Comparison of ENCODE assay signal across 10 cellular contexts in the genomic region with DNA sequence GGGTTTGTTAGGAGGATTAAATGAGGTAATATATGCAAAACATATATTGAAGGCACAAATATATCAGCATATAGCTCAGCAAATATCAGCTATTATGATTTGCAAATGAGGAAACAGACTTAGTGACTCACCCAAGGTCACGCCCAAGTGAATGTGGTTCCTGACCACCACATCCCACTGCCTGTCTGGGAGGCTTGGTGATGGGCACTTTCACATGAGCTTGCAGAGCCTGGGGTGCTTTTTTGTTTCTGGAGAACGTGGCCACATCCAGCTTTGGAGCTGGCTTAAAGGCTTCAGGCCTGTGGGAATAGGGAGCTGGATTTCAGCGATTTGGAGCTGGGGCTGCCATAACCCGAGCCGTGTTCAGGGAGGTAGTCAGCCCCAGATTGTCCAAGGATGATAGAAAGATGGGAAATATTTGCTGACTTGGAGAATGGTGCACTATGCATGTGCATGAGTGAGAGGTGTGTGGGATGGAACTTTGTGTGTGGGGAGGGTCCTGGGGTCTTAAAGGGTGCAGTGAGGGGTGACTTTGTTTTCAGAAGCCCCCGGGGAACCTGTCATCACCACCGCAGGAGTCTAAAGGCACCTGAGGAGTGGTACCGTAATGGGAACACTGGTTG. TPM values are rescaled to one million over a fixed set of nuclear protein-coding genes. Genes with fewer than 3 reads are reported as not detected.
A peak's percentile ranks its signal among the peaks of the same experiment; 100 is the strongest.
DNase-seq lines count a peak whose midpoint lies in the region; ATAC-seq and TF ChIP-seq lines count a peak whose summit lies in the region.
"Had no signal": no experiment of that assay in that cellular context is flagged by ENCODE, and none has a peak within 500 bp of the region (broad histone marks: within the 10 kb centered on the region; RNA-seq: fewer than 3 reads in every experiment).

No MANE protein-coding gene starts in this region.

- H3K4me2 ChIP-seq in IMR-90 (ENCODE audit: low read depth, low read length) = no peak overlapping the region

- H4K8ac ChIP-seq in IMR-90 (ENCODE audit: low read depth in 2 of 2, low read length in 2 of 2) = no peak overlapping the region

- H3K14ac ChIP-seq in IMR-90 (replicated peaks; ENCODE audit: low read depth, low read length) = no peak overlapping the region

- in situ Hi-C loops in IMR-90 (cut with MboI; ENCODE audit: low sequenced_read_pairs) = no loop called here

- no peak overlapping the region for H3K27ac Mint-ChIP-seq in activated CD4-positive, alpha-beta memory T cell treated with anti-CD3 and anti-CD28 coated beads, Interleukin-2, amount 10 ng/mL, durations not matched to agents 7 days and 5 days
- no peak overlapping the region for H3K27ac Mint-ChIP-seq in immature natural killer cell
- H3K27ac Mint-ChIP-seq in osteocyte (ENCODE audit: unreplicated experiment) = no peak overlapping the region

- intact Hi-C loops in IMR-90 (cut with micrococcal nuclease) (no loop called here), lower lobe of right lung (cut with DNase I) (no loop called here)

- WGBS in IMR-90 (ENCODE audit: extremely low coverage in 2 of 2, insufficient read length in 1 of 2), 2 experiments = 36% methylated on average over 3 of the region's 8 CpGs; no CpG with 5 or more reads in 1 of the 2 experiments

- TF ChIP-seq CTCF in IMR-90 (conservative IDR thresholded peaks at IDR 0.05; ENCODE audit: low read depth, low read length) (no peak), lower lobe of right lung (IDR thresholded peaks at IDR 0.05) (no peak), osteocyte (IDR thresholded peaks at IDR 0.05) (no peak)

- TF ChIP-seq POLR2A in IMR-90 (IDR thresholded peaks at IDR 0.05; ENCODE audit: low read depth, low read length) = no peak

- POLR2A ChIA-PET in IMR-90 (lab: Charles Lee; ENCODE audit: unreplicated experiment) = no interaction called here
- POLR2A ChIA-PET in activated CD4-positive, alpha-beta memory T cell treated with anti-CD3 and anti-CD28 coated beads, Interleukin-2, amount 10 ng/mL, durations not matched to agents 7 days and 5 days (lab: Charles Lee) = interaction anchor here (0.8 to 1.5 kb wide), 2 partner anchors 140 to 155 kb away, joined by 3 to 4 read pairs; partner anchors contain the start of gene CCDC174

- H2BK120ac ChIP-seq in IMR-90 (ENCODE audit: low read depth, low read length) = no peak overlapping the region

- H2BK5ac ChIP-seq in IMR-90 (ENCODE audit: low read depth, low read length, poor library complexity, severe bottlenecking) = no peak overlapping the region

- CTCF ChIA-PET in IMR-90 (lab: Yijun Ruan, JAX) = no interaction called here
- CTCF ChIA-PET in activated CD4-positive, alpha-beta memory T cell treated with anti-CD3 and anti-CD28 coated beads, Interleukin-2, amount 10 ng/mL, durations not matched to agents 7 days and 5 days (lab: Charles Lee) = interaction anchor here (0.6 to 1.4 kb wide), 5 partner anchors 13 to 155 kb away, joined by 3 read pairs; partner anchors contain the start of gene CCDC174

- ATAC-seq in IMR-90 (ENCODE audit: low read depth) (no peak), lower lobe of right lung (peak; percentile 51 to 60)

- no peak overlapping the region for H3K56ac ChIP-seq in IMR-90 (ENCODE audit: extremely low read depth, insufficient read depth, low read length)

- H2AK9ac ChIP-seq in IMR-90 (replicated peaks; ENCODE audit: low read depth, low read length, poor library complexity) = no peak overlapping the region

- H2BK15ac ChIP-seq in IMR-90 (ENCODE audit: low read depth, low read length) = no peak overlapping the region

- H3K79me1 ChIP-seq in IMR-90 (ENCODE audit: low read depth in 1 of 2, low read length in 2 of 2) = no peaks in the 10 kb centered on the region

- H3K4me3 ChIP-seq in IMR-90 (ENCODE audit: insufficient read depth, low read depth, low read length) (no peak overlapping the region), lower lobe of right lung (no peak overlapping the region)

- H3K4me1 ChIP-seq in IMR-90 (ENCODE audit: control insufficient read depth, insufficient read depth, low read length) (no peaks in the 10 kb centered on the region), lower lobe of right lung (peaks cover 50% of the 10 kb centered on the region)

- H3K9me3 Mint-ChIP-seq in activated CD4-positive, alpha-beta memory T cell treated with anti-CD3 and anti-CD28 coated beads, Interleukin-2, amount 10 ng/mL, durations not matched to agents 7 days and 5 days = no peaks in the 10 kb centered on the region
- H3K9me3 Mint-ChIP-seq in immature natural killer cell (no peaks in the 10 kb centered on the region), osteocyte (ENCODE audit: unreplicated experiment) (no peaks in the 10 kb centered on the region)

- dilution Hi-C loops in IMR-90 (cut with HindIII; ENCODE audit: low sequenced_read_pairs, unreplicated experiment) = no loop called here

- H2AFZ ChIP-seq in IMR-90 (replicated peaks; ENCODE audit: low read length, poor library complexity) = no peak overlapping the region

- peaks cover 75% of the 10 kb centered on the region for H3K27me3 Mint-ChIP-seq in activated CD4-positive, alpha-beta memory T cell treated with anti-CD3 and anti-CD28 coated beads, Interleukin-2, amount 10 ng/mL, durations not matched to agents 7 days and 5 days
- H3K27me3 Mint-ChIP-seq in immature natural killer cell (ENCODE audit: low read depth in 3 of 3) (peaks cover 10 to 19% (median 15%) of the 10 kb centered on the region in 3 donors), osteocyte (ENCODE audit: unreplicated experiment) (peaks cover 58% of the 10 kb centered on the region)

- no TSS peak for BruUV-seq in IMR-90 (replicated peaks; lab: Mats Ljungman, UMichigan)

- H3K27ac ChIP-seq in IMR-90 (ENCODE audit: insufficient read depth, low read length) (no peak overlapping the region), lower lobe of right lung (no peak overlapping the region)

- TF ChIP-seq RAD21 in IMR-90 (IDR thresholded peaks at IDR 0.05; ENCODE audit: low read length) = no peak

- no peak overlapping the region for H3K23ac ChIP-seq in IMR-90 (ENCODE audit: low read depth, low read length)

- H4K20me1 ChIP-seq in IMR-90 (ENCODE audit: insufficient read depth, low read length) = no peaks in the 10 kb centered on the region

- no peaks in the 10 kb centered on the region for H3K9me1 ChIP-seq in IMR-90 (ENCODE audit: insufficient read depth, low read length)

- H3K36me3 ChIP-seq in IMR-90 (ENCODE audit: control insufficient read depth, insufficient read depth, low read length) = no peaks in the 10 kb centered on the region
- no peaks in the 10 kb centered on the region for H3K36me3 ChIP-seq in lower lobe of right lung

- H3K36me3 Mint-ChIP-seq in activated CD4-positive, alpha-beta memory T cell treated with anti-CD3 and anti-CD28 coated beads, Interleukin-2, amount 10 ng/mL, durations not matched to agents 7 days and 5 days (ENCODE audit: low read depth) = no peaks in the 10 kb centered on the region
- no peaks in the 10 kb centered on the region for H3K36me3 Mint-ChIP-seq in immature natural killer cell
- no peaks in the 10 kb centered on the region for H3K36me3 Mint-ChIP-seq in osteocyte (ENCODE audit: unreplicated experiment)

- H3K4me3 Mint-ChIP-seq in activated CD4-positive, alpha-beta memory T cell treated with anti-CD3 and anti-CD28 coated beads, Interleukin-2, amount 10 ng/mL, durations not matched to agents 7 days and 5 days = no peak overlapping the region
- no peak overlapping the region for H3K4me3 Mint-ChIP-seq in immature natural killer cell
- no peak overlapping the region for H3K4me3 Mint-ChIP-seq in osteocyte (ENCODE audit: unreplicated experiment)

- H3K18ac ChIP-seq in IMR-90 (ENCODE audit: low read depth, low read length) = no peak overlapping the region

- H3K27me3 ChIP-seq in IMR-90 (ENCODE audit: control insufficient read depth, insufficient read depth, low read length) = peaks cover 42% of the 10 kb centered on the region
- peaks cover 11% of the 10 kb centered on the region for H3K27me3 ChIP-seq in lower lobe of right lung (ENCODE audit: low read depth)

- H3K9ac ChIP-seq in IMR-90 (ENCODE audit: low read depth, low read length) = no peak overlapping the region

- H3K4ac ChIP-seq in IMR-90 (ENCODE audit: low read depth, low read length) = no peak overlapping the region

- H4K5ac ChIP-seq in IMR-90 (ENCODE audit: low read depth, low read length) = no peak overlapping the region

- peaks cover 43% of the 10 kb centered on the region for H3K4me1 Mint-ChIP-seq in activated CD4-positive, alpha-beta memory T cell treated with anti-CD3 and anti-CD28 coated beads, Interleukin-2, amount 10 ng/mL, durations not matched to agents 7 days and 5 days
- no peaks in the 10 kb centered on the region for H3K4me1 Mint-ChIP-seq in immature natural killer cell
- peaks cover 3% of the 10 kb centered on the region for H3K4me1 Mint-ChIP-seq in osteocyte (ENCODE audit: unreplicated experiment)

- H4K91ac ChIP-seq in IMR-90 (ENCODE audit: insufficient read depth, low read depth, low read length) = no peak overlapping the region

- DNase-seq in EH (ENCODE audit: low read depth) = peak; percentile 13
- peak; percentile 4 for DNase-seq in IMR-90
- peak; percentile 69 for DNase-seq in activated CD4-positive, alpha-beta memory T cell treated with anti-CD3 and anti-CD28 coated beads, Interleukin-2, amount 10 ng/mL, durations not matched to agents 7 days and 5 days
- peak; percentile 66 for DNase-seq in lower lobe of right lung
- no peak for DNase-seq in immature natural killer cell
- no peak for DNase-seq in NCI-H510A treated with DMSO at 0.1 percent for 48 hours (lab: John Stamatoyannopoulos, UW)
- no peak for DNase-seq in NCI-H2196 (lab: John Stamatoyannopoulos, UW; ENCODE audit: unreplicated experiment)
- no peak for DNase-seq in osteocyte (ENCODE audit: extremely low spot score, unreplicated experiment)
- DNase-seq: activated naive CD4-positive, alpha-beta T cell treated with anti-CD3 and anti-CD28 coated beads, Interleukin-2, amount 50 U/mL, for 16 hours; erythroblast had no signal

- H3K9me3 ChIP-seq in IMR-90 (ENCODE audit: control insufficient read depth, insufficient read depth, low read length) (no peaks in the 10 kb centered on the region), lower lobe of right lung (no peaks in the 10 kb centered on the region)

- no peak overlapping the region for H2BK20ac ChIP-seq in IMR-90 (ENCODE audit: low read depth, low read length)

- no peak overlapping the region for H2AK5ac ChIP-seq in IMR-90 (ENCODE audit: low read depth, low read length)

RNA-seq across cellular contexts. Expression of gene FGD5, which starts 12.0 kb away (rescaled TPM):
- total RNA-seq in IMR-90 (2012; rRNA removed) (not detected in 2 replicates), lower lobe of right lung (85.0 TPM), osteocyte (not detected in 2 replicates)
- polyA plus RNA-seq in IMR-90 (2012; rRNA removed) (not detected in 2 replicates), immature natural killer cell (not detected)
- not detected in 2 replicates for polyA plus RNA-seq in IMR-90 (2012; cell fraction: cytosol; rRNA removed)
- polyA plus RNA-seq in IMR-90 (2012; cell fraction: nucleus; rRNA removed; ENCODE audit: low replicate concordance) = not detected in 2 replicates
- under 1 TPM in 1 of 2 experiments, not detected in 1; 0.10 TPM for total RNA-seq in activated CD4-positive, alpha-beta memory T cell treated with anti-CD3 and anti-CD28 coated beads, Interleukin-2, amount 10 ng/mL, durations not matched to agents 7 days and 5 days

Comparison
In these comparisons a context has a peak if more than half of its experiments do, and no peak if none do; other contexts are left out.
1. DNase-seq: peak in EH (single experiment), IMR-90 (single experiment), activated CD4-positive, alpha-beta memory T cell treated with anti-CD3 and anti-CD28 coated beads, Interleukin-2, amount 10 ng/mL, durations not matched to agents 7 days and 5 days (single experiment) and lower lobe of right lung (single experiment); none in immature natural killer cell (0 of 3), NCI-H510A treated with DMSO at 0.1 percent for 48 hours (single experiment), NCI-H2196 (single experiment) and osteocyte (single experiment).
2. RNA of gene FGD5, which starts 12.0 kb away (total RNA-seq): 85.0 TPM in lower lobe of right lung (single experiment); not detected in osteocyte, 0.10 TPM in activated CD4-positive, alpha-beta memory T cell treated with anti-CD3 and anti-CD28 coated beads, Interleukin-2, amount 10 ng/mL, durations not matched to agents 7 days and 5 days and not detected in IMR-90; every median in the first group is over 10 times any median in the second.